2 cellular contexts compared by ENCODE assay signal in the genomic region with DNA sequence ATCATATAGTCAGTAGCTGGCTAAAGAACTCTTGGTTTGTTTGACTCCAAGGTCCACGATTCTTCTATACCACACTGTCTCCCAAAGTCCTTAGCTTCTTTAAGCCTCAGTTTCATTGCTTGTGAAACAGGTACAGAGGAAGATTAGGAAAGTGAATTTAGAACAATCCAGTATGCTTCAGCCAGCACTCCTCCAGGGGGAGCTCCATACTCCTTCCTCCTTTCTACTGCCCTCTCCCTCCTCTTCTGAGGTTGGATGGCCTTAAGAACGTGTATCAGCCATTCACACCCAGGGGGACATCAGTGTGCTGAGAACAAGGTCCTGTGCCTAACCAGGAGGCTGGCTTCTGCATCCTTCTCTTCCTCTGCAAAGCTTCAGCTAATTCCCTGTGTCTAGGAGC.
A peak's percentile ranks its signal among the peaks of the same experiment; 100 is the strongest.
TF ChIP-seq lines count a peak whose summit lies in the region.

No MANE protein-coding gene starts in this region.

TF ChIP-seq in IMR-90, 13 proteins besides CTCF, POLR2A, EP300 and RAD21:
- TF ChIP-seq FOS (IDR thresholded peaks at IDR 0.05; ENCODE audit: low read depth, low read length) (no peak), SMC3 (IDR thresholded peaks at IDR 0.05; ENCODE audit: low read depth, low read length) (peak; percentile 54)

TF ChIP-seq in K562, 482 proteins besides CTCF, POLR2A, EP300 and RAD21:
- TF ChIP-seq SMC3 (conservative IDR thresholded peaks at IDR 0.05; ENCODE audit: insufficient read depth, low read depth, low read length) (peak; percentile 36; the same call in 1 of the 2 replicates), SRF (CRISPR knock-in tag; IDR thresholded peaks at IDR 0.05) (no peak), MECOM (CRISPR knock-in tag; IDR thresholded peaks at IDR 0.05) (no peak), ZNF561 (CRISPR knock-in tag; conservative IDR thresholded peaks at IDR 0.05) (no peak), ZNF384 (IDR thresholded peaks at IDR 0.05; ENCODE audit: low read depth, low read length) (no peak), BHLHE40 (IDR thresholded peaks at IDR 0.05; ENCODE audit: low read length) (no peak)
- TF ChIP-seq, protein P1, sequence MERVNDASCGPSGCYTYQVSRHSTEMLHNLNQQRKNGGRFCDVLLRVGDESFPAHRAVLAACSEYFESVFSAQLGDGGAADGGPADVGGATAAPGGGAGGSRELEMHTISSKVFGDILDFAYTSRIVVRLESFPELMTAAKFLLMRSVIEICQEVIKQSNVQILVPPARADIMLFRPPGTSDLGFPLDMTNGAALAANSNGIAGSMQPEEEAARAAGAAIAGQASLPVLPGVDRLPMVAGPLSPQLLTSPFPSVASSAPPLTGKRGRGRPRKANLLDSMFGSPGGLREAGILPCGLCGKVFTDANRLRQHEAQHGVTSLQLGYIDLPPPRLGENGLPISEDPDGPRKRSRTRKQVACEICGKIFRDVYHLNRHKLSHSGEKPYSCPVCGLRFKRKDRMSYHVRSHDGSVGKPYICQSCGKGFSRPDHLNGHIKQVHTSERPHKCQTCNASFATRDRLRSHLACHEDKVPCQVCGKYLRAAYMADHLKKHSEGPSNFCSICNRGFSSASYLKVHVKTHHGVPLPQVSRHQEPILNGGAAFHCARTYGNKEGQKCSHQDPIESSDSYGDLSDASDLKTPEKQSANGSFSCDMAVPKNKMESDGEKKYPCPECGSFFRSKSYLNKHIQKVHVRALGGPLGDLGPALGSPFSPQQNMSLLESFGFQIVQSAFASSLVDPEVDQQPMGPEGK (CRISPR knock-in tag; IDR thresholded peaks at IDR 0.05; ENCODE audit: borderline replicate concordance), result no peak
- TF ChIP-seq, protein P2, sequence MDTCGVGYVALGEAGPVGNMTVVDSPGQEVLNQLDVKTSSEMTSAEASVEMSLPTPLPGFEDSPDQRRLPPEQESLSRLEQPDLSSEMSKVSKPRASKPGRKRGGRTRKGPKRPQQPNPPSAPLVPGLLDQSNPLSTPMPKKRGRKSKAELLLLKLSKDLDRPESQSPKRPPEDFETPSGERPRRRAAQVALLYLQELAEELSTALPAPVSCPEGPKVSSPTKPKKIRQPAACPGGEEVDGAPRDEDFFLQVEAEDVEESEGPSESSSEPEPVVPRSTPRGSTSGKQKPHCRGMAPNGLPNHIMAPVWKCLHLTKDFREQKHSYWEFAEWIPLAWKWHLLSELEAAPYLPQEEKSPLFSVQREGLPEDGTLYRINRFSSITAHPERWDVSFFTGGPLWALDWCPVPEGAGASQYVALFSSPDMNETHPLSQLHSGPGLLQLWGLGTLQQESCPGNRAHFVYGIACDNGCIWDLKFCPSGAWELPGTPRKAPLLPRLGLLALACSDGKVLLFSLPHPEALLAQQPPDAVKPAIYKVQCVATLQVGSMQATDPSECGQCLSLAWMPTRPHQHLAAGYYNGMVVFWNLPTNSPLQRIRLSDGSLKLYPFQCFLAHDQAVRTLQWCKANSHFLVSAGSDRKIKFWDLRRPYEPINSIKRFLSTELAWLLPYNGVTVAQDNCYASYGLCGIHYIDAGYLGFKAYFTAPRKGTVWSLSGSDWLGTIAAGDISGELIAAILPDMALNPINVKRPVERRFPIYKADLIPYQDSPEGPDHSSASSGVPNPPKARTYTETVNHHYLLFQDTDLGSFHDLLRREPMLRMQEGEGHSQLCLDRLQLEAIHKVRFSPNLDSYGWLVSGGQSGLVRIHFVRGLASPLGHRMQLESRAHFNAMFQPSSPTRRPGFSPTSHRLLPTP (IDR thresholded peaks at IDR 0.05; ENCODE audit: borderline replicate concordance, extremely low read depth, insufficient read length), result no peak
